In the genomic region with DNA sequence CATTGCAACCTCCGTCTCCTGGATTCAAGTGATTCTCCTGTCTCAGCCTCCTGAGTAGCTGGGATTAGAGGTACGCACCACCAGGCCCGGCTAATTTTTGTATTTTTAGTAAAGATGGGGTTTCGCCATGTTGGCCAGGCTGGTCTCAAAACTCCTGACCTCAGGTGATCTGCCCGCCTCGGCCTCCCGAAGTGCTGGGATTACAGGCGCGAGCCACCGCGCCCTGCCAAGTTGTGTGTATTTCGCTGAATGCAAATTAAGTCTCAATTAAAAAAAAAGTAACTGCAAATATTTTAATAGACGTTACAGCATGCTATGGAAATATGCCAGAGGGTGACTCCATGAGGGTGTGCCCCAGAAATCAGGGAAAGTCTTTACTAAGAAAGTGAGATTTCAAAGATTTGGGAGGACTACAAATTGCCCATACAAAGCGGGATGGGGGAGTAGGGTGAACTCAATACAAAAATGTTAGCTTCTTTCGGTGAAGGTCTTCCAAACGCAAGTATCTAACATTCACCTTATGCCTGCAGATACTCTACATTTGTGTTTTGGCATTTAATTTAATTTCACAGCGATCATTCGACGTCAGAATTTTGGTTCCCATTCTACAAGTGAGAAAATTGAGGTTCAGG, we compare ENCODE assay signal across 8 cellular contexts.
A peak's percentile ranks its signal among the peaks of the same experiment; 100 is the strongest.
DNase-seq lines count a peak whose midpoint lies in the region; TF ChIP-seq lines count a peak whose summit lies in the region.

No MANE protein-coding gene starts in this region.

- H3K9ac ChIP-seq in OCI-LY1 (ENCODE audit: low read length): peak overlapping the region; percentile 68

- no peak for TF ChIP-seq CTCF in OCI-LY1 (IDR thresholded peaks at IDR 0.05; ENCODE audit: low read length)
- TF ChIP-seq CTCF in osteoblast (IDR thresholded peaks at IDR 0.05; ENCODE audit: extremely low read depth, low read depth, low read length): no peak

- H3F3A ChIP-seq in OCI-LY1 (ENCODE audit: insufficient read depth, low read length): no peaks in the 10 kb centered on the region

- H3K4me2 ChIP-seq in OCI-LY1 (ENCODE audit: low read length): peak overlapping the region; percentile 74
- H3K4me2 ChIP-seq in osteoblast (ENCODE audit: insufficient read depth, low read length): peak overlapping the region; percentile 61

- H3K4me1 ChIP-seq in CD8-positive, alpha-beta memory T cell (ENCODE audit: insufficient read depth, low read length): peaks cover 8% of the 10 kb centered on the region
- peaks cover 12% of the 10 kb centered on the region for H3K4me1 ChIP-seq in OCI-LY1 (ENCODE audit: insufficient read depth, low read length, severe bottlenecking)
- H3K4me1 ChIP-seq in osteoblast (ENCODE audit: insufficient read depth, low read length): peaks cover 4% of the 10 kb centered on the region

- no peaks in the 10 kb centered on the region for H3K36me3 Mint-ChIP-seq in CD8-positive, alpha-beta memory T cell

- H3K9me2 ChIP-seq in OCI-LY1 (ENCODE audit: low read depth, low read length): no peaks in the 10 kb centered on the region

- H3K27ac ChIP-seq in CD8-positive, alpha-beta memory T cell (ENCODE audit: low read depth, low read length): peak overlapping the region; percentile 54
- no peak overlapping the region for H3K27ac ChIP-seq in OCI-LY1 (ENCODE audit: low read depth, low read length, poor library complexity, severe bottlenecking)
- peak overlapping the region; percentile 94 for H3K27ac ChIP-seq in epithelial cell of prostate
- no peak overlapping the region for H3K27ac ChIP-seq in osteoblast (ENCODE audit: low read depth, low read length)

- H3K79me2 ChIP-seq in OCI-LY1 (ENCODE audit: insufficient read depth, low read length) (no peaks in the 10 kb centered on the region), osteoblast (ENCODE audit: insufficient read depth, low read length) (no peaks in the 10 kb centered on the region)

- H4K20me1 ChIP-seq in OCI-LY1 (ENCODE audit: insufficient read depth, low read length): no peaks in the 10 kb centered on the region
- no peaks in the 10 kb centered on the region for H4K20me1 ChIP-seq in osteoblast (ENCODE audit: insufficient read depth, low read length)

- POLR2A ChIA-PET in CD8-positive, alpha-beta memory T cell (lab: Charles Lee): no interaction called here

- H3K4me3 Mint-ChIP-seq in CD8-positive, alpha-beta memory T cell: peak overlapping the region; percentile 77 to 92 (median 81)

- H3K4me3 ChIP-seq in CD8-positive, alpha-beta memory T cell (ENCODE audit: low read length): peak overlapping the region; percentile 49
- H3K4me3 ChIP-seq in OCI-LY1 (ENCODE audit: low read depth, low read length, poor library complexity, severe bottlenecking): peak overlapping the region; percentile 60
- H3K4me3 ChIP-seq in osteoblast (ENCODE audit: insufficient read depth, low read length): peak overlapping the region; percentile 77

- no peaks in the 10 kb centered on the region for H3K27me3 ChIP-seq in CD8-positive, alpha-beta memory T cell (ENCODE audit: insufficient read depth, low read length, poor library complexity, severe bottlenecking)
- no peaks in the 10 kb centered on the region for H3K27me3 ChIP-seq in OCI-LY1 (ENCODE audit: insufficient read depth, low read length)
- no peaks in the 10 kb centered on the region for H3K27me3 ChIP-seq in osteoblast (ENCODE audit: insufficient read depth, low read length)

- DNase-seq in CD8-positive, alpha-beta memory T cell: no peak
- DNase-seq in epithelial cell of prostate (ENCODE audit: low read depth, low spot score) (no peak), osteoblast (ENCODE audit: insufficient read length, low spot score, missing footprints) (no peak), NCI-H187 (lab: John Stamatoyannopoulos, UW) (no peak), NCI-H2196 (lab: John Stamatoyannopoulos, UW; ENCODE audit: unreplicated experiment) (no peak), NCI-H1694 (lab: John Stamatoyannopoulos, UW) (no peak)
- DNase-seq in stimulated activated CD4-positive, alpha-beta T cell treated with anti-CD3 and anti-CD28 coated beads, Interleukin-4, amount 100 ng/mL, for 4 hours: no peak

- H3K4me1 Mint-ChIP-seq in CD8-positive, alpha-beta memory T cell: peaks cover 9 to 15% (median 13%) of the 10 kb centered on the region in 3 donors

- CTCF ChIA-PET in CD8-positive, alpha-beta memory T cell (lab: Charles Lee): no interaction called here

- H2AFZ ChIP-seq in OCI-LY1 (ENCODE audit: low read length) (peak overlapping the region; percentile 93), osteoblast (ENCODE audit: low read length) (peak overlapping the region; percentile 58)

- no peaks in the 10 kb centered on the region for H3K9me3 ChIP-seq in CD8-positive, alpha-beta memory T cell (ENCODE audit: low read length)
- no peaks in the 10 kb centered on the region for H3K9me3 ChIP-seq in OCI-LY1 (ENCODE audit: low read length)
- H3K9me3 ChIP-seq in osteoblast (ENCODE audit: low read depth, low read length): no peaks in the 10 kb centered on the region

- H3K27ac Mint-ChIP-seq in CD8-positive, alpha-beta memory T cell: peak overlapping the region in 5 of 8 donors; percentile 17 to 85 (median 77)

- no peaks in the 10 kb centered on the region for H3K27me3 Mint-ChIP-seq in CD8-positive, alpha-beta memory T cell

- H3K36me3 ChIP-seq in CD8-positive, alpha-beta memory T cell (ENCODE audit: insufficient read depth, low read length): no peaks in the 10 kb centered on the region
- no peaks in the 10 kb centered on the region for H3K36me3 ChIP-seq in OCI-LY1 (ENCODE audit: insufficient read depth, low read length)
- H3K36me3 ChIP-seq in osteoblast (ENCODE audit: insufficient read depth, low read length): no peaks in the 10 kb centered on the region

- H3K9me3 Mint-ChIP-seq in CD8-positive, alpha-beta memory T cell: no peaks in the 10 kb centered on the region

Comparison
In these comparisons a context has a peak if more than half of its experiments do, and no peak if none do; other contexts are left out.
1. H3K27ac ChIP-seq: peak in CD8-positive, alpha-beta memory T cell (single experiment) and epithelial cell of prostate (single experiment); none in OCI-LY1 (single experiment) and osteoblast (single experiment).
2. Peak in every context shown above with its lines, with median percentiles within 50 percentile points of each other: H3K4me3 ChIP-seq.